Comparison of ENCODE assay signal across 1 cellular context in the genomic region with DNA sequence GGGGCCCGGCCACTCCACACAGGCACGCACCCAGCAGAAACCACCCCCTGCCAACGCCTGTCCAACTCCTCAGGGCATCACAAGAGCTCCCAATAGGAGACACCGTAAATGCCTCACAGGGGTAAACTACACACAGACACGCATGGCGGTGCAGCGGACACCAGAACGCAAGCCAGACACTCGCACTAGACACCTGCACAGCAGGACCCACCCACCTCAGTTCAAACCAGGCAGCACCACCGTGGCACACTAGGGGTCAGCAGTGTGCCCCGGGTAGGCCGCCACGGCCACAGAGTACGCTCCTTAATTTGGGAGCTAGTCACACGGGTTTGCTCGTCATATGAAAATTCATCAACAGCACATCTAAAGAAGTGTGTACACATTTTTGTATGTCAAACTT.
TF ChIP-seq lines count a peak whose summit lies in the region.

No MANE protein-coding gene starts in this region.

TF ChIP-seq in HepG2, 621 proteins besides CTCF, POLR2A, EP300 and RAD21 (continued from another document and continues in another):
- TF ChIP-seq E2F5 (CRISPR knock-in tag; conservative IDR thresholded peaks at IDR 0.05): no peak
- TF ChIP-seq ARHGAP35 (CRISPR knock-in tag; IDR thresholded peaks at IDR 0.05; ENCODE audit: borderline replicate concordance): no peak
- TF ChIP-seq ELF4 (CRISPR knock-in tag; IDR thresholded peaks at IDR 0.05; ENCODE audit: borderline replicate concordance): no peak
- TF ChIP-seq, protein P1, sequence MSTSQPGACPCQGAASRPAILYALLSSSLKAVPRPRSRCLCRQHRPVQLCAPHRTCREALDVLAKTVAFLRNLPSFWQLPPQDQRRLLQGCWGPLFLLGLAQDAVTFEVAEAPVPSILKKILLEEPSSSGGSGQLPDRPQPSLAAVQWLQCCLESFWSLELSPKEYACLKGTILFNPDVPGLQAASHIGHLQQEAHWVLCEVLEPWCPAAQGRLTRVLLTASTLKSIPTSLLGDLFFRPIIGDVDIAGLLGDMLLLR (CRISPR knock-in tag; IDR thresholded peaks at IDR 0.05): no peak
- TF ChIP-seq ZNF607 (CRISPR knock-in tag; IDR thresholded peaks at IDR 0.05; ENCODE audit: borderline replicate concordance): no peak
- no peak for TF ChIP-seq MED1 (CRISPR knock-in tag; IDR thresholded peaks at IDR 0.05)
- TF ChIP-seq ZNF101 (CRISPR knock-in tag; IDR thresholded peaks at IDR 0.05; ENCODE audit: borderline replicate concordance, low read depth): no peak
- TF ChIP-seq, protein P2, sequence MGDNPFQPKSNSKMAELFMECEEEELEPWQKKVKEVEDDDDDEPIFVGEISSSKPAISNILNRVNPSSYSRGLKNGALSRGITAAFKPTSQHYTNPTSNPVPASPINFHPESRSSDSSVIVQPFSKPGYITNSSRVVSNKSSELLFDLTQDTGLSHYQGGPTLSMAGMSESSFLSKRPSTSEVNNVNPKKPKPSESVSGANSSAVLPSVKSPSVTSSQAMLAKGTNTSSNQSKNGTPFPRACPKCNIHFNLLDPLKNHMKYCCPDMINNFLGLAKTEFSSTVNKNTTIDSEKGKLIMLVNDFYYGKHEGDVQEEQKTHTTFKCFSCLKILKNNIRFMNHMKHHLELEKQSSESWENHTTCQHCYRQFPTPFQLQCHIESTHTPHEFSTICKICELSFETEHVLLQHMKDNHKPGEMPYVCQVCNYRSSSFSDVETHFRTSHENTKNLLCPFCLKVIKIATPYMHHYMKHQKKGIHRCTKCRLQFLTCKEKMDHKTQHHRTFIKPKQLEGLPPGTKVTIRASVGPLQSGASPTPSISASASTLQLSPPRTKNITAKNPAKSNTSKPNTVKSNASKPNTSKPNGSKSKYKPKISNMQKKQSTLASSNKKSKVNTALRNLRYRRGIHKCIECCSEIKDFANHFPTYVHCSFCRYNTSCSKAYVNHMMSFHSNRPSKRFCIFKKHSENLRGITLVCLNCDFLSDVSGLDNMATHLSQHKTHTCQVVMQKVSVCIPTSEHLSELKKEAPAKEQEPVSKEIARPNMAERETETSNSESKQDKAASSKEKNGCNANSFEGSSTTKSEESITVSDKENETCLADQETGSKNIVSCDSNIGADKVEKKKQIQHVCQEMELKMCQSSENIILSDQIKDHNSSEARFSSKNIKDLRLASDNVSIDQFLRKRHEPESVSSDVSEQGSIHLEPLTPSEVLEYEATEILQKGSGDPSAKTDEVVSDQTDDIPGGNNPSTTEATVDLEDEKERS (CRISPR knock-in tag; IDR thresholded peaks at IDR 0.05): no peak
- TF ChIP-seq, protein P3, sequence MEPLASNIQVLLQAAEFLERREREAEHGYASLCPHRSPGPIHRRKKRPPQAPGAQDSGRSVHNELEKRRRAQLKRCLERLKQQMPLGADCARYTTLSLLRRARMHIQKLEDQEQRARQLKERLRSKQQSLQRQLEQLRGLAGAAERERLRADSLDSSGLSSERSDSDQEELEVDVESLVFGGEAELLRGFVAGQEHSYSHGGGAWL (CRISPR knock-in tag; IDR thresholded peaks at IDR 0.05): no peak
- peak; percentile 99 for TF ChIP-seq ZBTB38 (CRISPR knock-in tag; IDR thresholded peaks at IDR 0.05)
- peak; percentile 87 for TF ChIP-seq KDM2A (CRISPR knock-in tag; IDR thresholded peaks at IDR 0.05; ENCODE audit: borderline replicate concordance, low read depth)
- no peak for TF ChIP-seq U2AF1 (optimal IDR thresholded peaks at IDR 0.05; ENCODE audit: low read depth, low read length)
- TF ChIP-seq ZNF317 (CRISPR knock-in tag; IDR thresholded peaks at IDR 0.05): no peak
- TF ChIP-seq ZKSCAN5 (CRISPR knock-in tag; IDR thresholded peaks at IDR 0.05): no peak
- peak; percentile 71; the same call in 1 of the 2 replicates for TF ChIP-seq ZFX (CRISPR knock-in tag; IDR thresholded peaks at IDR 0.05; ENCODE audit: low read depth)
- no peak for TF ChIP-seq ZGPAT (CRISPR knock-in tag; IDR thresholded peaks at IDR 0.05)
- TF ChIP-seq, protein P4, sequence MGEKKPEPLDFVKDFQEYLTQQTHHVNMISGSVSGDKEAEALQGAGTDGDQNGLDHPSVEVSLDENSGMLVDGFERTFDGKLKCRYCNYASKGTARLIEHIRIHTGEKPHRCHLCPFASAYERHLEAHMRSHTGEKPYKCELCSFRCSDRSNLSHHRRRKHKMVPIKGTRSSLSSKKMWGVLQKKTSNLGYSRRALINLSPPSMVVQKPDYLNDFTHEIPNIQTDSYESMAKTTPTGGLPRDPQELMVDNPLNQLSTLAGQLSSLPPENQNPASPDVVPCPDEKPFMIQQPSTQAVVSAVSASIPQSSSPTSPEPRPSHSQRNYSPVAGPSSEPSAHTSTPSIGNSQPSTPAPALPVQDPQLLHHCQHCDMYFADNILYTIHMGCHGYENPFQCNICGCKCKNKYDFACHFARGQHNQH (CRISPR knock-in tag; IDR thresholded peaks at IDR 0.05): no peak; the same call in 1 of the 2 replicates
- TF ChIP-seq ZNF34 (CRISPR knock-in tag; IDR thresholded peaks at IDR 0.05; ENCODE audit: borderline replicate concordance): no peak
- no peak; the same call in 1 of the 2 replicates for TF ChIP-seq NFKBIZ (CRISPR knock-in tag; IDR thresholded peaks at IDR 0.05)
- peak; percentile 94 for TF ChIP-seq XRCC5 (optimal IDR thresholded peaks at IDR 0.05; ENCODE audit: low read length)
- TF ChIP-seq, protein P5, sequence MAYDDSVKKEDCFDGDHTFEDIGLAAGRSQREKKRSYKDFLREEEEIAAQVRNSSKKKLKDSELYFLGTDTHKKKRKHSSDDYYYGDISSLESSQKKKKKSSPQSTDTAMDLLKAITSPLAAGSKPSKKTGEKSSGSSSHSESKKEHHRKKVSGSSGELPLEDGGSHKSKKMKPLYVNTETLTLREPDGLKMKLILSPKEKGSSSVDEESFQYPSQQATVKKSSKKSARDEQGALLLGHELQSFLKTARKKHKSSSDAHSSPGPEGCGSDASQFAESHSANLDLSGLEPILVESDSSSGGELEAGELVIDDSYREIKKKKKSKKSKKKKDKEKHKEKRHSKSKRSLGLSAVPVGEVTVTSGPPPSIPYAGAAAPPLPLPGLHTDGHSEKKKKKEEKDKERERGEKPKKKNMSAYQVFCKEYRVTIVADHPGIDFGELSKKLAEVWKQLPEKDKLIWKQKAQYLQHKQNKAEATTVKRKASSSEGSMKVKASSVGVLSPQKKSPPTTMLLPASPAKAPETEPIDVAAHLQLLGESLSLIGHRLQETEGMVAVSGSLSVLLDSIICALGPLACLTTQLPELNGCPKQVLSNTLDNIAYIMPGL (CRISPR knock-in tag; IDR thresholded peaks at IDR 0.05; ENCODE audit: borderline replicate concordance in 1 of 2, low read depth in 1 of 2): peak in 1 of 2 experiments; percentile 52; a peak in 1 of 4 replicates
- peak; percentile 66; the same call in 1 of the 2 replicates for TF ChIP-seq ZNF598 (CRISPR knock-in tag; IDR thresholded peaks at IDR 0.05; ENCODE audit: borderline replicate concordance)
- peak; percentile 38; the same call in 1 of the 2 replicates for TF ChIP-seq POGZ (CRISPR knock-in tag; IDR thresholded peaks at IDR 0.05)
- no peak for TF ChIP-seq ZNF230 (CRISPR knock-in tag; IDR thresholded peaks at IDR 0.05)
- no peak; the same call in 1 of the 2 replicates for TF ChIP-seq SMAD3 (CRISPR knock-in tag; IDR thresholded peaks at IDR 0.05)
- no peak for TF ChIP-seq HINFP (CRISPR knock-in tag; IDR thresholded peaks at IDR 0.05; ENCODE audit: low read depth)
- TF ChIP-seq HDAC2 (CRISPR knock-in tag; IDR thresholded peaks at IDR 0.05): peak; percentile 35; the same call in 1 of the 2 replicates
- no peak for TF ChIP-seq ZNF292 (CRISPR knock-in tag; IDR thresholded peaks at IDR 0.05; ENCODE audit: borderline replicate concordance, low read depth)
- TF ChIP-seq, protein P6, sequence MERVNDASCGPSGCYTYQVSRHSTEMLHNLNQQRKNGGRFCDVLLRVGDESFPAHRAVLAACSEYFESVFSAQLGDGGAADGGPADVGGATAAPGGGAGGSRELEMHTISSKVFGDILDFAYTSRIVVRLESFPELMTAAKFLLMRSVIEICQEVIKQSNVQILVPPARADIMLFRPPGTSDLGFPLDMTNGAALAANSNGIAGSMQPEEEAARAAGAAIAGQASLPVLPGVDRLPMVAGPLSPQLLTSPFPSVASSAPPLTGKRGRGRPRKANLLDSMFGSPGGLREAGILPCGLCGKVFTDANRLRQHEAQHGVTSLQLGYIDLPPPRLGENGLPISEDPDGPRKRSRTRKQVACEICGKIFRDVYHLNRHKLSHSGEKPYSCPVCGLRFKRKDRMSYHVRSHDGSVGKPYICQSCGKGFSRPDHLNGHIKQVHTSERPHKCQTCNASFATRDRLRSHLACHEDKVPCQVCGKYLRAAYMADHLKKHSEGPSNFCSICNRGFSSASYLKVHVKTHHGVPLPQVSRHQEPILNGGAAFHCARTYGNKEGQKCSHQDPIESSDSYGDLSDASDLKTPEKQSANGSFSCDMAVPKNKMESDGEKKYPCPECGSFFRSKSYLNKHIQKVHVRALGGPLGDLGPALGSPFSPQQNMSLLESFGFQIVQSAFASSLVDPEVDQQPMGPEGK (CRISPR knock-in tag; IDR thresholded peaks at IDR 0.05): peak; percentile 42; the same call in 1 of the 2 replicates
- TF ChIP-seq ZNF710 (CRISPR knock-in tag; IDR thresholded peaks at IDR 0.05; ENCODE audit: borderline replicate concordance): 0 out of 2 replicates have a peak, but pooled peaks have one; percentile 28
- no peak for TF ChIP-seq MED13 (CRISPR knock-in tag; IDR thresholded peaks at IDR 0.05)
- peak; percentile 35; the same call in 1 of the 2 replicates for TF ChIP-seq ZNF768 (CRISPR knock-in tag; IDR thresholded peaks at IDR 0.05)
- 0 out of 2 replicates have a peak, but pooled peaks have one; percentile 54 for TF ChIP-seq ZBTB7A (CRISPR knock-in tag; IDR thresholded peaks at IDR 0.05)
- no peak for TF ChIP-seq HIVEP1 (CRISPR knock-in tag; IDR thresholded peaks at IDR 0.05)
- TF ChIP-seq ZMYM2 (CRISPR knock-in tag; IDR thresholded peaks at IDR 0.05): no peak
- TF ChIP-seq ZNF124 (CRISPR knock-in tag; IDR thresholded peaks at IDR 0.05): no peak
- TF ChIP-seq PRPF4 (IDR thresholded peaks at IDR 0.05; ENCODE audit: low read depth, low read length, poor library complexity, severe bottlenecking): peak; percentile 74
- peak; percentile 93 for TF ChIP-seq STAG1 (CRISPR knock-in tag; IDR thresholded peaks at IDR 0.05)
- no peak for TF ChIP-seq ZNF691 (CRISPR knock-in tag; IDR thresholded peaks at IDR 0.05; ENCODE audit: borderline replicate concordance, low read depth)
- no peak for TF ChIP-seq NONO (IDR thresholded peaks at IDR 0.05)
- 0 out of 2 replicates have a peak, but pooled peaks have one; percentile 38 for TF ChIP-seq NONO (CRISPR knock-in tag; conservative IDR thresholded peaks at IDR 0.05)
- TF ChIP-seq, protein P7, sequence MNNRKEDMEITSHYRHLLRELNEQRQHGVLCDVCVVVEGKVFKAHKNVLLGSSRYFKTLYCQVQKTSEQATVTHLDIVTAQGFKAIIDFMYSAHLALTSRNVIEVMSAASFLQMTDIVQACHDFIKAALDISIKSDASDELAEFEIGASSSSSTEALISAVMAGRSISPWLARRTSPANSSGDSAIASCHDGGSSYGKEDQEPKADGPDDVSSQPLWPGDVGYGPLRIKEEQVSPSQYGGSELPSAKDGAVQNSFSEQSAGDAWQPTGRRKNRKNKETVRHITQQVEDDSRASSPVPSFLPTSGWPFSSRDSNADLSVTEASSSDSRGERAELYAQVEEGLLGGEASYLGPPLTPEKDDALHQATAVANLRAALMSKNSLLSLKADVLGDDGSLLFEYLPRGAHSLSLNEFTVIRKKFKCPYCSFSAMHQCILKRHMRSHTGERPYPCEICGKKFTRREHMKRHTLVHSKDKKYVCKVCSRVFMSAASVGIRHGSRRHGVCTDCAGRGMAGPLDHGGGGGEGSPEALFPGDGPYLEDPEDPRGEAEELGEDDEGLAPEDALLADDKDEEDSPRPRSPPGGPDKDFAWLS (CRISPR knock-in tag; IDR thresholded peaks at IDR 0.05; ENCODE audit: borderline replicate concordance): no peak
- TF ChIP-seq FOSL1 (CRISPR knock-in tag; IDR thresholded peaks at IDR 0.05; ENCODE audit: borderline replicate concordance): no peak
